ENCODE assay signal across 4 cellular contexts in genomic region chr4:187383181-187383580, GRCh38.
"Had no signal": no experiment of that assay in that cellular context is flagged by ENCODE, and none has a peak within 500 bp of the region (broad histone marks: within the 10 kb centered on the region; RNA-seq: fewer than 3 reads in every experiment).

No MANE protein-coding gene starts in this region.

- H2AFZ ChIP-seq: GM23338 had no signal

- H3K4me3 ChIP-seq: GM23338 had no signal

- H3K4me3 Mint-ChIP-seq: GM23338, H9 had no signal

- H3K4me1 Mint-ChIP-seq: GM23338, H9 had no signal

- ATAC-seq: GM23338 had no signal

- H3K4me2 ChIP-seq: GM23338 had no signal

- H3K9me3 Mint-ChIP-seq: H9 had no signal

- DNase-seq: H9, HCEC 1CT, IMR-90 had no signal

- H3K27ac Mint-ChIP-seq: GM23338, H9 had no signal
